13 cellular contexts compared by ENCODE assay signal in genomic region chr12:132888852-132889251, GRCh38. TPM values are rescaled to one million over a fixed set of nuclear protein-coding genes. Genes with fewer than 3 reads are reported as not detected.
DNase-seq lines count a peak whose midpoint lies in the region; ATAC-seq and TF ChIP-seq lines count a peak whose summit lies in the region.
"Had no signal": no experiment of that assay in that cellular context is flagged by ENCODE, and none has a peak within 500 bp of the region (broad histone marks: within the 10 kb centered on the region; RNA-seq: fewer than 3 reads in every experiment).

No MANE protein-coding gene starts in this region.

- H3K18ac ChIP-seq in mesenchymal stem cell (ENCODE audit: low read depth in 1 of 2, low read length in 2 of 2), result no peak overlapping the region

- peaks cover 10% of the 10 kb centered on the region for H3K9me3 Mint-ChIP-seq in activated naive CD8-positive, alpha-beta T cell treated with anti-CD3 and anti-CD28 coated beads, Interleukin-2, amount 50 U/mL, for 24 hours

- H3K27me3 Mint-ChIP-seq in activated naive CD8-positive, alpha-beta T cell treated with anti-CD3 and anti-CD28 coated beads, Interleukin-2, amount 50 U/mL, for 24 hours, result no peaks in the 10 kb centered on the region

- no peak overlapping the region for H2BK12ac ChIP-seq in mesenchymal stem cell (ENCODE audit: low read length in 2 of 2)

- no peak overlapping the region for H2BK5ac ChIP-seq in mesenchymal stem cell (ENCODE audit: low read depth, low read length, poor library complexity, severe bottlenecking)

- no peak overlapping the region for H3K4ac ChIP-seq in mesenchymal stem cell (ENCODE audit: low read depth in 1 of 2, low read length in 2 of 2)

- H3K4me3 Mint-ChIP-seq in activated naive CD8-positive, alpha-beta T cell treated with anti-CD3 and anti-CD28 coated beads, Interleukin-2, amount 50 U/mL, for 24 hours, result peak overlapping the region; percentile 98

- no peak overlapping the region for H4K91ac ChIP-seq in mesenchymal stem cell (ENCODE audit: low read length)

- no peak overlapping the region for H3K23ac ChIP-seq in mesenchymal stem cell (ENCODE audit: low read length in 2 of 2)

- H3K4me2 ChIP-seq in mesenchymal stem cell (ENCODE audit: low read length, poor library complexity, severe bottlenecking), result no peak overlapping the region

- H3K79me1 ChIP-seq in mesenchymal stem cell (replicated peaks; ENCODE audit: low read length, poor library complexity, severe bottlenecking), result peaks cover 10% of the 10 kb centered on the region

- H3K27me3 ChIP-seq in left ventricle myocardium inferior (ENCODE audit: low read depth) (no peaks in the 10 kb centered on the region), heart left ventricle (no peaks in the 10 kb centered on the region), mesenchymal stem cell (ENCODE audit: control insufficient read depth in 1 of 2, insufficient read depth in 1 of 2, low read length in 2 of 2) (no peaks in the 10 kb centered on the region), vagina (no peaks in the 10 kb centered on the region)

- H3K36me3 ChIP-seq in left ventricle myocardium inferior, result peaks cover 14% of the 10 kb centered on the region
- H3K36me3 ChIP-seq in heart left ventricle, result peaks cover 0 to 11% (median 6%) of the 10 kb centered on the region in 9 donors
- peaks cover 15 to 16% of the 10 kb centered on the region in 2 experiments for H3K36me3 ChIP-seq in mesenchymal stem cell (ENCODE audit: control insufficient read depth in 1 of 2, insufficient read depth in 2 of 2, low read depth in 1 of 2, low read length in 2 of 2)
- H3K36me3 ChIP-seq in vagina, result no peaks in the 10 kb centered on the region

- no peak overlapping the region for H2AK5ac ChIP-seq in mesenchymal stem cell (ENCODE audit: low read length, severe bottlenecking)

- peaks cover 30% of the 10 kb centered on the region for H3K4me1 Mint-ChIP-seq in activated naive CD8-positive, alpha-beta T cell treated with anti-CD3 and anti-CD28 coated beads, Interleukin-2, amount 50 U/mL, for 24 hours

- H3K4me3 ChIP-seq in left ventricle myocardium inferior (peak overlapping the region; percentile 91), heart left ventricle (peak overlapping the region in 5 of 12 donors; percentile 69 to 96 (median 87)), mesenchymal stem cell (ENCODE audit: insufficient read depth in 1 of 2, low read depth in 1 of 2, low read length in 2 of 2) (peak overlapping the region in 1 of 2 experiments; percentile 98), vagina (peak overlapping the region; percentile 83 to 90)

- TF ChIP-seq POLR2A in heart left ventricle (IDR thresholded peaks at IDR 0.05) (no peak), vagina (IDR thresholded peaks at IDR 0.05) (no peak), erythroblast (IDR thresholded peaks at IDR 0.05; ENCODE audit: low read length) (no peak)

- H3K36me3 Mint-ChIP-seq in activated naive CD8-positive, alpha-beta T cell treated with anti-CD3 and anti-CD28 coated beads, Interleukin-2, amount 50 U/mL, for 24 hours (ENCODE audit: low read depth), result peaks cover 23% of the 10 kb centered on the region

- no peak overlapping the region for H3K14ac ChIP-seq in mesenchymal stem cell (ENCODE audit: low read length in 2 of 2)

- H3K27ac ChIP-seq in left ventricle myocardium inferior (replicated peaks) (peak overlapping the region; percentile 99), heart left ventricle (peak overlapping the region in 3 of 12 donors; percentile 97 to 100 (median 97)), mesenchymal stem cell (ENCODE audit: low read length, poor library complexity, severe bottlenecking) (no peak overlapping the region), vagina (peak overlapping the region; percentile 90)

- H4K8ac ChIP-seq in mesenchymal stem cell (ENCODE audit: low read length), result no peak overlapping the region

- H3K4me1 ChIP-seq in left ventricle myocardium inferior, result peaks cover 18% of the 10 kb centered on the region
- peaks cover 0 to 24% (median 6%) of the 10 kb centered on the region in 12 donors for H3K4me1 ChIP-seq in heart left ventricle
- peaks cover 2% of the 10 kb centered on the region for H3K4me1 ChIP-seq in mesenchymal stem cell (ENCODE audit: control insufficient read depth, insufficient read depth, low read depth, low read length)
- peaks cover 17% of the 10 kb centered on the region for H3K4me1 ChIP-seq in vagina

- no peak overlapping the region for H2AFZ ChIP-seq in mesenchymal stem cell (ENCODE audit: low read depth, low read length)

- intact Hi-C loops in left ventricle myocardium inferior (cut with micrococcal nuclease), result no loop called here
- intact Hi-C loops in heart left ventricle (cut with DNase I), result loop anchor here in 3 of 10 donors (2.0 to 10.0 kb wide), 3 partner anchors 62 to 124 kb away; partner anchors contain the start of genes ANKLE2 (in 2 of the 3) and GOLGA3 (in 1 of the 3)
- intact Hi-C loops in vagina (cut with DNase I), result no loop called here

- peak overlapping the region; percentile 99 for H3K9ac ChIP-seq in mesenchymal stem cell (ENCODE audit: low read length)

- WGBS in heart left ventricle, 4 donors, result 70 to 78% (median 77%) methylated on average over 6 of the region's 6 CpGs
- 65% methylated on average over 6 of the region's 6 CpGs for WGBS in mesenchymal stem cell

- H3K9me3 ChIP-seq in left ventricle myocardium inferior (replicated peaks) (no peaks in the 10 kb centered on the region), heart left ventricle (no peaks in the 10 kb centered on the region), mesenchymal stem cell (ENCODE audit: control insufficient read depth, low read length) (peaks cover 21% of the 10 kb centered on the region), vagina (no peaks in the 10 kb centered on the region)

- ATAC-seq in heart left ventricle, result no peak
- ATAC-seq in activated naive CD8-positive, alpha-beta T cell treated with anti-CD3 and anti-CD28 coated beads, Interleukin-2, amount 50 U/mL, for 24 hours, result no peak
- ATAC-seq: HCT116 had no signal

- H2BK15ac ChIP-seq in mesenchymal stem cell (ENCODE audit: low read depth, poor library complexity, severe bottlenecking), result no peak overlapping the region

- DNase-seq in left ventricle myocardium inferior (no peak), heart left ventricle (no peak), mesenchymal stem cell (no peak), vagina (ENCODE audit: extremely low spot score in 2 of 2) (no peak), erythroblast (lab: John Stamatoyannopoulos, UW) (no peak), NCI-H2107 (lab: John Stamatoyannopoulos, UW) (no peak), HT-29 (ENCODE audit: low spot score) (no peak)
- DNase-seq in activated naive CD8-positive, alpha-beta T cell treated with anti-CD3 and anti-CD28 coated beads, Interleukin-2, amount 50 U/mL, for 24 hours, result no peak
- DNase-seq: effector CD4-positive, alpha-beta T cell; hypothalamus; NCI-H226; stimulated activated CD4-positive, alpha-beta T cell treated with anti-CD3 and anti-CD28 coated beads, Interleukin-12 subunit alpha, Interleukin-12 subunit beta, amount 100 ng/mL, for 4 hours had no signal

- TF ChIP-seq CTCF in left ventricle myocardium inferior (IDR thresholded peaks at IDR 0.05; ENCODE audit: borderline replicate concordance) (no peak), heart left ventricle (IDR thresholded peaks at IDR 0.05) (no peak), vagina (IDR thresholded peaks at IDR 0.05) (no peak)

- H3K27ac Mint-ChIP-seq in activated naive CD8-positive, alpha-beta T cell treated with anti-CD3 and anti-CD28 coated beads, Interleukin-2, amount 50 U/mL, for 24 hours, result peak overlapping the region; percentile 100

- H2BK120ac ChIP-seq in mesenchymal stem cell (ENCODE audit: low read depth, low read length), result no peak overlapping the region

RNA-seq across cellular contexts. Expression of gene CHFR, which starts 1.4 kb away (rescaled TPM):
- total RNA-seq in left ventricle myocardium inferior (14.4 TPM), heart left ventricle (10 to 100 TPM; 10.6 to 33.5 (median 16.4) TPM), vagina (37.1 TPM)
- polyA plus RNA-seq in heart left ventricle, result 10 to 100 TPM; 17.4 to 21.6 TPM
- 34.5 TPM for polyA plus RNA-seq in mesenchymal stem cell (2013, experiment 1 of 2)
- 35.0 TPM for polyA plus RNA-seq in mesenchymal stem cell (2013, experiment 2 of 2)
- 7.8 and 8.0 TPM in 2 replicates for total RNA-seq in HT-29 (2014; rRNA removed; shearing (Covaris generic))
